ENCODE assay signal across 18 cellular contexts in the genomic region with DNA sequence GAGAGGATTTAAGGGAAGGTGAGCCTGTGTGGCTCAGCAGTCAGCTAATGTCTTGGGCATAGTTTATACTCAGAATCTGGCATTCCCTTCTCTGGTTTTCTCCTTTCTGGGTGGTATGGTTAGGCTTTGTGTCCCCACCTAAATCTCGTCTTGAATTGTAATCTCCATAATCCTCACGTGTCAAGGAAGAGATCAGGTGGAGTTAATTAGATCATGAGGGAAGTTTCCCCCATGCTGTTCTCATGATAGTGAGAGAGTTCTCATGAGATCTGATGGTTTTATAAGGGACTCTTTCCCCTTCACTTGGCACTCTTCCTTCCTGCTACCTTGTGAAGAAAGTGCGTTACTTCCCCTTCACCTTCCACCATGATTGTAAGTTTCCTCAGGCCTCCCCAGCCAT.
A peak's percentile ranks its signal among the peaks of the same experiment; 100 is the strongest.
DNase-seq lines count a peak whose midpoint lies in the region; ATAC-seq and TF ChIP-seq lines count a peak whose summit lies in the region.
"Had no signal": no experiment of that assay in that cellular context is flagged by ENCODE, and none has a peak within 500 bp of the region (broad histone marks: within the 10 kb centered on the region; RNA-seq: fewer than 3 reads in every experiment).

No MANE protein-coding gene starts in this region.

- no peak overlapping the region for H2BK5ac ChIP-seq in H9 (ENCODE audit: insufficient read length, low read length)

- H2BK120ac ChIP-seq in H9 (ENCODE audit: low read depth, low read length, poor library complexity, severe bottlenecking), result no peak overlapping the region

- no peak overlapping the region for H2BK15ac ChIP-seq in H9 (ENCODE audit: low read depth, low read length)

- H3K23ac ChIP-seq in H9 (ENCODE audit: insufficient read length, low read depth, low read length), result no peak overlapping the region

- no peak overlapping the region for H3K56ac ChIP-seq in H9 (ENCODE audit: insufficient read length, low read depth, low read length)

- H3K4ac ChIP-seq in H9 (ENCODE audit: low read depth, low read length), result no peak overlapping the region

- H3K27me3 ChIP-seq in H9 (ENCODE audit: insufficient read depth, low read length), result no peaks in the 10 kb centered on the region
- H3K27me3 ChIP-seq in endodermal cell (ENCODE audit: control insufficient read depth, insufficient read depth, low read length, poor library complexity, severe bottlenecking), result no peaks in the 10 kb centered on the region
- H3K27me3 ChIP-seq in Karpas-422 (ENCODE audit: low read length), result no peaks in the 10 kb centered on the region

- no peak overlapping the region for H2BK20ac ChIP-seq in H9 (ENCODE audit: low read depth, low read length, poor library complexity, severe bottlenecking)

- H3K27ac ChIP-seq in H9 (ENCODE audit: insufficient read length, low read depth, low read length) (no peak overlapping the region), endodermal cell (ENCODE audit: low read depth, low read length) (no peak overlapping the region), Karpas-422 (ENCODE audit: low read length) (no peak overlapping the region)

- no peaks in the 10 kb centered on the region for H3K27me3 Mint-ChIP-seq in H9 (ENCODE audit: low read depth)
- no peaks in the 10 kb centered on the region for H3K27me3 Mint-ChIP-seq in endodermal cell (ENCODE audit: insufficient read depth)

- no peak overlapping the region for H4K91ac ChIP-seq in H9 (ENCODE audit: insufficient read length, low read depth, low read length)

- no peak overlapping the region for H2BK12ac ChIP-seq in H9 (ENCODE audit: insufficient read length, low read depth, low read length)

- H3K4me3 Mint-ChIP-seq in H9 (no peak overlapping the region), endodermal cell (no peak overlapping the region)
- H3K4me3 Mint-ChIP-seq: CD8-positive, alpha-beta T cell; GM23338 had no signal

- ATAC-seq in left cardiac atrium, result no peak
- no peak for ATAC-seq in HG02870 (IDR thresholded peaks at IDR 0.05; ENCODE audit: unreplicated experiment)
- ATAC-seq: CD8-positive, alpha-beta T cell; GM12878; GM23338 had no signal

- H3K4me1 ChIP-seq in H9 (ENCODE audit: insufficient read depth, low read length), result no peaks in the 10 kb centered on the region
- H3K4me1 ChIP-seq in endodermal cell (ENCODE audit: control insufficient read depth, insufficient read depth, low read length), result peaks cover 6% of the 10 kb centered on the region
- H3K4me1 ChIP-seq in Karpas-422 (ENCODE audit: low read length), result no peaks in the 10 kb centered on the region

- H4K5ac ChIP-seq in H9 (ENCODE audit: insufficient read length, low read depth, low read length), result no peak overlapping the region

- WGBS in H9 (ENCODE audit: extremely low coverage, insufficient read length, low lambda C conversion rate), result no CpG with 5 or more reads among the region's 3 CpGs
- 67% methylated on average over 2 of the region's 3 CpGs; no CpG with 5 or more reads in 1 of the 2 experiments for WGBS in endodermal cell (ENCODE audit: insufficient coverage in 1 of 2, insufficient read length in 1 of 2), 2 experiments

- H3K36me3 Mint-ChIP-seq in H9 (ENCODE audit: insufficient read depth in 1 of 3, low read depth in 3 of 3) (no peaks in the 10 kb centered on the region; a peak in 1 of 7 replicates), endodermal cell (ENCODE audit: low read depth) (no peaks in the 10 kb centered on the region)
- H3K36me3 Mint-ChIP-seq: CD8-positive, alpha-beta T cell had no signal

- no peak overlapping the region for H3K9ac ChIP-seq in H9 (ENCODE audit: extremely low read depth, insufficient read length, low read length)
- H3K9ac ChIP-seq in endodermal cell (ENCODE audit: extremely low read depth, low read length, poor library complexity, severe bottlenecking), result no peak overlapping the region
- no peak overlapping the region for H3K9ac ChIP-seq in Karpas-422 (ENCODE audit: low read length)

- H3K36me3 ChIP-seq in endodermal cell (ENCODE audit: control insufficient read depth, insufficient read depth, low read length), result no peaks in the 10 kb centered on the region
- H3K36me3 ChIP-seq in Karpas-422 (ENCODE audit: insufficient read depth, low read length), result no peaks in the 10 kb centered on the region

- no peaks in the 10 kb centered on the region for H3K23me2 ChIP-seq in H9 (ENCODE audit: insufficient read length, low read depth, low read length, poor library complexity, severe bottlenecking)

- peak overlapping the region in 2 of 3 experiments; percentile 10 to 27; a peak in 2 of 7 replicates for H3K27ac Mint-ChIP-seq in H9
- H3K27ac Mint-ChIP-seq in endodermal cell, result no peak overlapping the region
- H3K27ac Mint-ChIP-seq: CD8-positive, alpha-beta T cell; GM23338 had no signal

- TF ChIP-seq CTCF in H9 (conservative IDR thresholded peaks at IDR 0.05), result no peak
- TF ChIP-seq CTCF in endodermal cell (conservative IDR thresholded peaks at IDR 0.05), result no peak

- peaks cover 10 to 12% of the 10 kb centered on the region in 2 experiments for H3K4me1 Mint-ChIP-seq in H9
- H3K4me1 Mint-ChIP-seq in endodermal cell, result peaks cover 10% of the 10 kb centered on the region

- no peak overlapping the region for H4K8ac ChIP-seq in H9 (replicated peaks; ENCODE audit: insufficient read length, low read depth, low read length)

- H3K79me2 ChIP-seq in H9 (ENCODE audit: insufficient read depth, low read length) (no peaks in the 10 kb centered on the region), Karpas-422 (ENCODE audit: low read length) (no peaks in the 10 kb centered on the region)

- H3K79me1 ChIP-seq in H9 (ENCODE audit: insufficient read depth, low read depth, low read length, poor library complexity, severe bottlenecking), result no peaks in the 10 kb centered on the region

- intact Hi-C loops in left cardiac atrium (cut with DNase I), result no loop called here

- no peaks in the 10 kb centered on the region for H4K20me1 ChIP-seq in H9 (ENCODE audit: control insufficient read depth, insufficient read depth, insufficient read length)
- H4K20me1 ChIP-seq in Karpas-422 (ENCODE audit: insufficient read depth, low read depth, low read length), result no peaks in the 10 kb centered on the region

- H3K9me3 Mint-ChIP-seq in H9 (peaks cover 2 to 7% of the 10 kb centered on the region in 2 experiments; a peak in 2 of 5 replicates), endodermal cell (peaks cover 8% of the 10 kb centered on the region)
- H3K9me3 Mint-ChIP-seq: CD8-positive, alpha-beta T cell had no signal

- in situ Hi-C loops in SK-MEL-5 (cut with HindIII; ENCODE audit: low pct_unique_long_range_greater_than_20kb, low sequenced_read_pairs), result no loop called here

- peak overlapping the region; percentile 25 for H3K4me3 ChIP-seq in endodermal cell (ENCODE audit: low read length)
- no peak overlapping the region for H3K4me3 ChIP-seq in Karpas-422 (ENCODE audit: low read length)
- H3K4me3 ChIP-seq: GM12878, GM23338 had no signal

- H3T11ph ChIP-seq in H9 (ENCODE audit: low read length), result no peak overlapping the region

- no peak overlapping the region for H3K14ac ChIP-seq in H9 (ENCODE audit: insufficient read depth, low read length)

- DNase-seq in H9 (no peak), SK-MEL-5 (ENCODE audit: low read depth, low spot score) (peak; percentile 19), endodermal cell (no peak), Karpas-422 (no peak), left cardiac atrium (no peak), NCI-H2227 treated with DMSO at 0.1 percent for 48 hours (lab: John Stamatoyannopoulos, UW) (no peak)
- DNase-seq: AML-193; Calu3; CD8-positive, alpha-beta T cell; DMS 273 treated with DMSO at 0.1 percent for 48 hours; DMS53; DND-41; EL; H7; KG1 had no signal

- H3K9me3 ChIP-seq in H9 (ENCODE audit: control insufficient read depth, low read depth, low read length) (no peaks in the 10 kb centered on the region), endodermal cell (ENCODE audit: control insufficient read depth, low read length) (peaks cover 18% of the 10 kb centered on the region), Karpas-422 (ENCODE audit: low read length) (no peaks in the 10 kb centered on the region)

- H2AFZ ChIP-seq in H9 (ENCODE audit: low read length), result no peak overlapping the region
- no peak overlapping the region for H2AFZ ChIP-seq in Karpas-422 (ENCODE audit: low read length)
- H2AFZ ChIP-seq: GM23338 had no signal

- no peaks in the 10 kb centered on the region for H3K9me2 ChIP-seq in Karpas-422 (replicated peaks; ENCODE audit: insufficient read depth, low read length)

- no peak overlapping the region for H2AK5ac ChIP-seq in H9 (ENCODE audit: insufficient read length, low read length)

- H3K4me2 ChIP-seq in H9 (ENCODE audit: insufficient read depth, insufficient read length, low read length), result no peak overlapping the region
- no peak overlapping the region for H3K4me2 ChIP-seq in Karpas-422 (ENCODE audit: low read depth, low read length, poor library complexity, severe bottlenecking)
- H3K4me2 ChIP-seq: GM23338 had no signal

- no peak overlapping the region for H3K18ac ChIP-seq in H9 (ENCODE audit: insufficient read length, low read depth, low read length)
